Comparison of ENCODE assay signal across 28 cellular contexts in genomic region chr15:71425388-71425787, GRCh38.
"Had no signal": no experiment of that assay in that cellular context is flagged by ENCODE, and none has a peak within 500 bp of the region (broad histone marks: within the 10 kb centered on the region; RNA-seq: fewer than 3 reads in every experiment).

No MANE protein-coding gene starts in this region.

- H3K36me3 ChIP-seq: adrenal gland, breast epithelium had no signal

- H3K9me3 ChIP-seq: adrenal gland, body of pancreas, breast epithelium had no signal

- H3K27ac ChIP-seq: body of pancreas, breast epithelium, KMS-11, VCaP had no signal

- H3K4me2 ChIP-seq: KMS-11 had no signal

- H3K27me3 ChIP-seq: adrenal gland, body of pancreas, breast epithelium had no signal

- DNase-seq: activated B cell treated with CpG ODN at 0.5 μM for 24 hours; activated CD4-positive, alpha-beta T cell treated with anti-CD3 and anti-CD28 coated beads for 48 hours; activated CD4-positive, alpha-beta T cell treated with anti-CD3 and anti-CD28 coated beads, Interleukin-2, amount 50 U/mL, for 4 hours; activated CD4-positive, CD25-positive, alpha-beta regulatory T cell treated with anti-CD3 and anti-CD28 coated beads, Interleukin-2, amount 50 U/mL, for 72 hours; activated CD8-positive, alpha-beta T cell treated with anti-CD3 and anti-CD28 coated beads for 36 hours; activated gamma-delta T cell treated with Interleukin-2 at 50 U/mL for 16 hours; activated naive CD4-positive, alpha-beta T cell treated with anti-CD3 and anti-CD28 coated beads for 36 hours; activated T-cell treated with anti-CD3 and anti-CD28 coated beads, Interleukin-2, amount 50 U/mL, for 4 hours; body of pancreas; NCI-H1092 treated with DMSO at 0.1 percent for 48 hours; NCI-H1417; NCI-H146; NCI-H187; NCI-H2029 treated with DMSO at 0.1 percent for 48 hours; NCI-H2107; NCI-H2171; NCI-H510A; NCI-H526; NCI-H748 treated with DMSO at 0.1 percent for 48 hours; SW 1271; T-helper 1 cell; T-helper 2 cell; T-helper 9 cell had no signal

- H3K9ac ChIP-seq: KMS-11 had no signal

- H3K4me1 ChIP-seq: adrenal gland, body of pancreas, breast epithelium had no signal

- ATAC-seq: activated CD8-positive, alpha-beta T cell treated with anti-CD3 and anti-CD28 coated beads for 36 hours; activated naive CD4-positive, alpha-beta T cell treated with anti-CD3 and anti-CD28 coated beads, Interleukin-2, amount 50 U/mL, for 72 hours; activated T-cell treated with anti-CD3 and anti-CD28 coated beads, Interleukin-2, amount 50 U/mL, for 4 hours; body of pancreas had no signal

- H3K4me3 ChIP-seq: body of pancreas, breast epithelium had no signal
